ENCODE assay signal across 8 cellular contexts in the genomic region with DNA sequence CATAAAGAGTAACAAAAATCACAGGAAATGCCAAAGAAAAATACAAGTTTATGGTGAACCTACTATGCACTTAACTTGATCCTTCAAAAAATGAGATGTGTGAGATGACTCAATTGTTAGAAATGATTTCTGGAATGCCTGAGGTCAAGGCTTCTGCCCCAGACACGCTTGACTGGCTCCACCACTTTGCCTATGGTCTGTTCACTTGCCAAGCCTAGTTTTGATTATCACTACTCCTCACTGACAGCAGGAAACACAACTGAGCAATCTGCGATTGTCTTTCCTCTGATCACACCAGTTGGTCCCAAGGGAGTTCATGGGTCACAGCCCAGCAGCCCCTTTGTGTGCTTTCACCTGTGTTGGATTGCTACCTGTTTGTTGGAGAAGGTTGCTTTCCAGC. TPM values are rescaled to one million over a fixed set of nuclear protein-coding genes. Genes with fewer than 3 reads are reported as not detected.
DNase-seq lines count a peak whose midpoint lies in the region; ATAC-seq and TF ChIP-seq lines count a peak whose summit lies in the region.

No MANE protein-coding gene starts in this region.

- POLR2A ChIA-PET in RWPE1 (lab: Yijun Ruan, JAX; ENCODE audit: low non-redundant PET): interaction anchor here (0.9 kb wide), 1 partner anchor 20 kb away, joined by 3 read pairs; no protein-coding TSS in a partner anchor

- peaks cover 21% of the 10 kb centered on the region for H3K4me1 Mint-ChIP-seq in osteocyte (ENCODE audit: unreplicated experiment)

- no peak overlapping the region for H3K4me3 Mint-ChIP-seq in osteocyte (ENCODE audit: unreplicated experiment)

- CTCF ChIA-PET in RWPE1 (lab: Yijun Ruan, JAX): interaction anchor here (0.6 kb wide), 1 partner anchor 343 kb away, joined by 4 read pairs; no protein-coding TSS in a partner anchor

- no peaks in the 10 kb centered on the region for H3K4me1 ChIP-seq in stomach

- no peaks in the 10 kb centered on the region for H3K9me3 Mint-ChIP-seq in osteocyte (ENCODE audit: unreplicated experiment)

- no peaks in the 10 kb centered on the region for H3K27me3 ChIP-seq in stomach

- 51 to 68% (median 56%) methylated on average over 2 of the region's 2 CpGs for WGBS in stomach, 5 donors

- intact Hi-C loops in stomach (cut with DNase I; ENCODE audit: low total_unique reads): no loop called here

- no peaks in the 10 kb centered on the region for H3K9me3 ChIP-seq in stomach

- no peak for TF ChIP-seq EP300 in stomach (IDR thresholded peaks at IDR 0.05)

- ATAC-seq in GM18873 (IDR thresholded peaks at IDR 0.05; ENCODE audit: low FRiP score, unreplicated experiment) (peak; percentile 96), HG02943 (IDR thresholded peaks at IDR 0.05; ENCODE audit: low read depth, unreplicated experiment) (peak; percentile 95)

- TF ChIP-seq CTCF in RWPE1 (conservative IDR thresholded peaks at IDR 0.05; ENCODE audit: low read depth) (no peak), osteocyte (IDR thresholded peaks at IDR 0.05) (no peak), stomach (IDR thresholded peaks at IDR 0.05) (no peak)

- peak overlapping the region; percentile 51; the same call in 1 of the 2 replicates for H3K27ac ChIP-seq in RWPE1
- no peak overlapping the region for H3K27ac ChIP-seq in stomach

- no peak overlapping the region for H3K27ac Mint-ChIP-seq in osteocyte (ENCODE audit: unreplicated experiment)

- TF ChIP-seq POLR2A in stomach (IDR thresholded peaks at IDR 0.05): no peak

- H3K36me3 ChIP-seq in stomach: no peaks in the 10 kb centered on the region

- no peak overlapping the region for H3K4me3 ChIP-seq in stomach

- peak; percentile 76 for DNase-seq in RWPE1 (ENCODE audit: low spot score)
- DNase-seq in osteocyte (ENCODE audit: extremely low spot score, unreplicated experiment): peak; percentile 48
- no peak for DNase-seq in activated CD4-positive, alpha-beta T cell treated with anti-CD3 and anti-CD28 coated beads for 48 hours
- no peak for DNase-seq in mucosa of gallbladder (ENCODE audit: low spot score)
- DNase-seq in stomach: no peak
- no peak for DNase-seq in NCI-H446 treated with DMSO at 0.1 percent for 48 hours (lab: John Stamatoyannopoulos, UW)

- no peaks in the 10 kb centered on the region for H3K36me3 Mint-ChIP-seq in osteocyte (ENCODE audit: unreplicated experiment)

- no peaks in the 10 kb centered on the region for H3K27me3 Mint-ChIP-seq in osteocyte (ENCODE audit: unreplicated experiment)

RNA-seq across cellular contexts. Expression of a gene that starts 20.6 kb away (rescaled TPM):
- total RNA-seq in osteocyte (15.3 and 17.2 TPM in 2 replicates), mucosa of gallbladder (12.5 TPM), stomach (100 to 1,000 TPM in 1 of 5 donors, 10 to 100 TPM in 2, 1 to 10 TPM in 2; 5.3 to 148 (median 27.7) TPM)
- polyA plus RNA-seq in stomach: 1 to 10 TPM; 1.7 to 2.0 (median 1.8) TPM

RNA-seq across cellular contexts. Expression of a gene that starts 46.5 kb away (rescaled TPM):
- total RNA-seq in osteocyte (330 and 338 TPM in 2 replicates), mucosa of gallbladder (502 TPM), stomach (100 to 1,000 TPM in 4 of 5 donors, 10 to 100 TPM in 1; 89.9 to 563 (median 217) TPM)
- polyA plus RNA-seq in stomach: 10 to 100 TPM; 41.1 to 76.7 (median 64.0) TPM

Comparison
In these comparisons a context has a peak if more than half of its experiments do, and no peak if none do; other contexts are left out.
1. DNase-seq: peak in RWPE1 (single experiment) and osteocyte (single experiment); none in activated CD4-positive, alpha-beta T cell treated with anti-CD3 and anti-CD28 coated beads for 48 hours (single experiment), mucosa of gallbladder (single experiment), stomach (single experiment) and NCI-H446 treated with DMSO at 0.1 percent for 48 hours (single experiment).